Comparison of ENCODE assay signal across 28 cellular contexts in genomic region chr17:41003926-41004325, GRCh38. TPM values are rescaled to one million over a fixed set of nuclear protein-coding genes. Genes with fewer than 3 reads are reported as not detected.
"Had no signal": no experiment of that assay in that cellular context is flagged by ENCODE, and none has a peak within 500 bp of the region (broad histone marks: within the 10 kb centered on the region; RNA-seq: fewer than 3 reads in every experiment).

No MANE protein-coding gene starts in this region.

- H3K27me3 ChIP-seq: sigmoid colon, transverse colon had no signal

- H3K4me3 ChIP-seq: coronary artery, gastrocnemius medialis, heart right ventricle, sigmoid colon, stomach, thoracic aorta, transverse colon had no signal

- ATAC-seq: esophagus mucosa; gastrocnemius medialis; heart right ventricle; left lobe of liver; naive thymus-derived CD8-positive, alpha-beta T cell had no signal

- H3K4me1 ChIP-seq: gastrocnemius medialis, heart right ventricle, sigmoid colon, stomach, transverse colon had no signal

- DNase-seq: effector CD8-positive, alpha-beta T cell; gastrocnemius medialis; heart right ventricle; hypothalamus; islet precursor cell; mammary epithelial cell; naive thymus-derived CD8-positive, alpha-beta T cell; sigmoid colon; small intestine; stimulated activated CD4-positive, alpha-beta T cell treated with anti-CD3 and anti-CD28 coated beads, Interleukin-12 subunit alpha, Interleukin-12 subunit beta, amount 100 ng/mL, for 4 hours; stimulated activated naive CD4-positive, alpha-beta T cell; stomach; transverse colon had no signal

- H3K36me3 ChIP-seq: gastrocnemius medialis, heart right ventricle, neutrophil, sigmoid colon, stomach, thoracic aorta, transverse colon had no signal

- H3K4me3 Mint-ChIP-seq: naive thymus-derived CD8-positive, alpha-beta T cell had no signal

- FAIRE-seq: endometrium, small intestine had no signal

- H3K36me3 Mint-ChIP-seq: naive thymus-derived CD8-positive, alpha-beta T cell had no signal

- H3K9me3 Mint-ChIP-seq: naive thymus-derived CD8-positive, alpha-beta T cell had no signal

- H3K27ac ChIP-seq: coronary artery, gastrocnemius medialis, heart right ventricle, neutrophil, sigmoid colon, stomach, thoracic aorta, transverse colon had no signal

- H3K27ac Mint-ChIP-seq: naive thymus-derived CD8-positive, alpha-beta T cell had no signal

- H3K9me3 ChIP-seq: gastrocnemius medialis, neutrophil, sigmoid colon, stomach, thoracic aorta, transverse colon had no signal

- H3K4me1 Mint-ChIP-seq: naive thymus-derived CD8-positive, alpha-beta T cell had no signal

RNA-seq across cellular contexts. Expression of gene KRTAP3-2, which starts 4.2 kb away (rescaled TPM):
- total RNA-seq: dermis microvascular lymphatic vessel endothelial cell; esophagus mucosa; fibroblast of lung; fibroblast of villous mesenchyme; gastrocnemius medialis; heart right ventricle; left lobe of liver; mammary epithelial cell; mesenteric fat pad; mononuclear cell; naive thymus-derived CD8-positive, alpha-beta T cell; osteocyte; pulmonary artery endothelial cell; sigmoid colon; stomach; thoracic aorta; transverse colon; ureter had no signal
- polyA plus RNA-seq: fibroblast of lung; heart right ventricle; mammary epithelial cell; naive thymus-derived CD8-positive, alpha-beta T cell; neural cell; sigmoid colon; small intestine; stomach had no signal

RNA-seq across cellular contexts. Expression of gene KRTAP3-1, which starts 5.0 kb away (rescaled TPM):
- total RNA-seq: dermis microvascular lymphatic vessel endothelial cell; esophagus mucosa; fibroblast of lung; fibroblast of villous mesenchyme; gastrocnemius medialis; heart right ventricle; left lobe of liver; mammary epithelial cell; mesenteric fat pad; mononuclear cell; naive thymus-derived CD8-positive, alpha-beta T cell; osteocyte; pulmonary artery endothelial cell; sigmoid colon; stomach; thoracic aorta; transverse colon; ureter had no signal
- polyA plus RNA-seq: fibroblast of lung; heart right ventricle; mammary epithelial cell; naive thymus-derived CD8-positive, alpha-beta T cell; neural cell; sigmoid colon; small intestine; stomach had no signal

RNA-seq across cellular contexts. Expression of gene KRTAP3-3, which starts 10.0 kb away (rescaled TPM):
- total RNA-seq: dermis microvascular lymphatic vessel endothelial cell; esophagus mucosa; fibroblast of lung; fibroblast of villous mesenchyme; gastrocnemius medialis; heart right ventricle; left lobe of liver; mammary epithelial cell; mesenteric fat pad; naive thymus-derived CD8-positive, alpha-beta T cell; osteocyte; pulmonary artery endothelial cell; sigmoid colon; stomach; thoracic aorta; transverse colon; ureter had no signal
- polyA plus RNA-seq: fibroblast of lung; heart right ventricle; mammary epithelial cell; naive thymus-derived CD8-positive, alpha-beta T cell; neural cell; sigmoid colon; small intestine; stomach had no signal

RNA-seq across cellular contexts. Expression of gene KRT40, which starts 19.8 kb away (rescaled TPM):
- total RNA-seq: dermis microvascular lymphatic vessel endothelial cell; esophagus mucosa; fibroblast of lung; fibroblast of villous mesenchyme; gastrocnemius medialis; heart right ventricle; left lobe of liver; mesenteric fat pad; naive thymus-derived CD8-positive, alpha-beta T cell; osteocyte; pulmonary artery endothelial cell; sigmoid colon; stomach; thoracic aorta; ureter had no signal
- polyA plus RNA-seq: heart right ventricle; mammary epithelial cell; naive thymus-derived CD8-positive, alpha-beta T cell; neural cell had no signal

RNA-seq across cellular contexts. Expression of gene KRTAP1-5, which starts 23.1 kb away (rescaled TPM):
- total RNA-seq: dermis microvascular lymphatic vessel endothelial cell; esophagus mucosa; gastrocnemius medialis; heart right ventricle; left lobe of liver; mesenteric fat pad; mononuclear cell; naive thymus-derived CD8-positive, alpha-beta T cell; osteocyte; pulmonary artery endothelial cell; sigmoid colon; stomach; thoracic aorta; transverse colon; ureter had no signal
- polyA plus RNA-seq: heart right ventricle; mammary epithelial cell; naive thymus-derived CD8-positive, alpha-beta T cell; neural cell; sigmoid colon; stomach had no signal
